Comparison of ENCODE assay signal across 30 cellular contexts in genomic region chr10:123726826-123727225, GRCh38.
"Had no signal": no experiment of that assay in that cellular context is flagged by ENCODE, and none has a peak within 500 bp of the region (broad histone marks: within the 10 kb centered on the region; RNA-seq: fewer than 3 reads in every experiment).

No MANE protein-coding gene starts in this region.

- H3K36me3 ChIP-seq: adrenal gland, ascending aorta, brain microvascular endothelial cell, breast epithelium, cardiac muscle cell had no signal

- H3K4me3 ChIP-seq: adrenal gland, ascending aorta, body of pancreas, breast epithelium, cardiac muscle cell had no signal

- DNase-seq: activated effector memory CD4-positive, alpha-beta T cell treated with anti-CD3 and anti-CD28 coated beads, Interleukin-2, amount 50 U/mL, for 16 hours; activated effector memory CD4-positive, alpha-beta T cell treated with Interleukin-2 at 50 U/mL for 16 hours; activated gamma-delta T cell; activated gamma-delta T cell treated with Interleukin-2 at 50 U/mL for 16 hours; activated naive CD4-positive, alpha-beta T cell; activated naive CD4-positive, alpha-beta T cell treated with anti-CD3 and anti-CD28 coated beads for 36 hours; activated naive CD4-positive, alpha-beta T cell treated with anti-CD3 and anti-CD28 coated beads, Interleukin-2, amount 10 ng/mL, durations not matched to agents 7 days and 5 days; activated naive CD4-positive, alpha-beta T cell treated with anti-CD3 and anti-CD28 coated beads, Interleukin-2, amount 50 U/mL, for 16 hours; activated naive CD4-positive, alpha-beta T cell treated with Interleukin-2 at 50 U/mL for 16 hours; activated naive CD8-positive, alpha-beta T cell treated with anti-CD3 and anti-CD28 coated beads for 36 hours; activated naive CD8-positive, alpha-beta T cell treated with anti-CD3 and anti-CD28 coated beads, Interleukin-2, amount 10 ng/mL, durations not matched to agents 7 days and 5 days; activated naive CD8-positive, alpha-beta T cell treated with anti-CD3 and anti-CD28 coated beads, Interleukin-2, amount 50 U/mL, for 24 hours; activated T-cell treated with anti-CD3 and anti-CD28 coated beads for 4 hours; activated T-cell treated with anti-CD3 and anti-CD28 coated beads, Interleukin-2, amount 50 U/mL, for 1 hour; activated T-cell treated with anti-CD3 and anti-CD28 coated beads, Interleukin-2, amount 50 U/mL, for 24 hours; activated T-cell treated with anti-CD3 and anti-CD28 coated beads, Interleukin-2, amount 50 U/mL, for 4 hours; activated T-cell treated with anti-CD3 and anti-CD28 coated beads, Interleukin-2, amount 50 U/mL, for 48 hours; activated T-cell treated with anti-CD3 and anti-CD28 coated beads, Interleukin-2, amount 50 U/mL, for 72 hours; adrenal gland; amniotic stem cell; amygdala; anterior cingulate cortex; aorta; body of pancreas; brain microvascular endothelial cell; central memory CD4-positive, alpha-beta T cell; cerebellar nuclear complex had no signal

- H3K9me3 ChIP-seq: adrenal gland, ascending aorta, body of pancreas had no signal

- H3K4me1 ChIP-seq: adrenal gland, body of pancreas, breast epithelium had no signal

- H3K27ac ChIP-seq: adrenal gland, ascending aorta, body of pancreas, brain microvascular endothelial cell, breast epithelium, cardiac muscle cell had no signal

- H3K27me3 ChIP-seq: adrenal gland, ascending aorta, body of pancreas, brain microvascular endothelial cell, breast epithelium had no signal
